Comparison of ENCODE assay signal across 14 cellular contexts in the genomic region with DNA sequence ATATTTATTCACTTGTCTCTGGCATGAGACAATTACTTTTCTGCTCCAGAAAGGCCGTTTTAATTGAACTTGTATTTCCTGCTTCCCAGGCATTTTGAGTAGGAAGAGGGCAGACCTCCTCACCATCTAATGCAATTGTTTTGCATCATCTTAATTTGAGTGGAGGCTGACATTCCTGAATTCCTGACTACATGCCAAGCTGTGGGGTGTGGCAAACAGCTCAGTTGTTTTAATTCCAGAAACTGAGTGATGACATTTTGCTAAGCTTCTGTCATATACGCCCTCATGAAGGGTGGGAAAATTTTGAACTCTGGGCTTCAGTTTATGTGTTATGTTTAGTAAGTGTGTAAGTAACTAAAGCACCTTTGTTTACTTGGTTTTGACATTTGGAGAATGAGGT.
A peak's percentile ranks its signal among the peaks of the same experiment; 100 is the strongest.
DNase-seq lines count a peak whose midpoint lies in the region; ATAC-seq, FAIRE-seq and TF ChIP-seq lines count a peak whose summit lies in the region.
"Had no signal": no experiment of that assay in that cellular context is flagged by ENCODE, and none has a peak within 500 bp of the region (broad histone marks: within the 10 kb centered on the region; RNA-seq: fewer than 3 reads in every experiment).

No MANE protein-coding gene starts in this region.

- H3K36me3 Mint-ChIP-seq in WTC11 = no peaks in the 10 kb centered on the region
- no peaks in the 10 kb centered on the region for H3K36me3 Mint-ChIP-seq in type B pancreatic cell
- H3K36me3 Mint-ChIP-seq: activated naive CD4-positive, alpha-beta T cell treated with anti-CD3 and anti-CD28 coated beads, Interleukin-2, amount 10 ng/mL, durations not matched to agents 7 days and 5 days had no signal

- POLR2A ChIA-PET in WTC11 (lab: Charles Lee) = no interaction called here

- DNase-seq in HCEC 1CT = peak; percentile 52
- DNase-seq in WTC11 (ENCODE audit: low spot score) = no peak
- peak; percentile 20 to 34 for DNase-seq in foreskin fibroblast
- DNase-seq in type B pancreatic cell (ENCODE audit: extremely low spot score, unreplicated experiment) = no peak
- DNase-seq in stimulated activated naive CD8-positive, alpha-beta T cell treated with anti-CD3 and anti-CD28 coated beads, Interleukin-15, amount 100 ng/mL, for 72 hours = no peak
- DNase-seq in D721Med (ENCODE audit: insufficient read length, low spot score) = no peak
- DNase-seq: activated naive CD4-positive, alpha-beta T cell treated with anti-CD3 and anti-CD28 coated beads, Interleukin-2, amount 10 ng/mL, durations not matched to agents 7 days and 5 days; DMS79 treated with DMSO at 0.1 percent for 48 hours; effector memory CD8-positive, alpha-beta T cell; left colon; MV-4-11; occipital lobe had no signal

- no peaks in the 10 kb centered on the region; the same call in 1 of the 2 replicates for H3K27me3 Mint-ChIP-seq in WTC11 (ENCODE audit: low read depth)
- no peaks in the 10 kb centered on the region for H3K27me3 Mint-ChIP-seq in type B pancreatic cell
- no peaks in the 10 kb centered on the region for H3K27me3 Mint-ChIP-seq in stimulated activated naive CD8-positive, alpha-beta T cell treated with anti-CD3 and anti-CD28 coated beads, Interleukin-15, amount 100 ng/mL, for 72 hours
- H3K27me3 Mint-ChIP-seq: activated naive CD4-positive, alpha-beta T cell treated with anti-CD3 and anti-CD28 coated beads, Interleukin-2, amount 10 ng/mL, durations not matched to agents 7 days and 5 days had no signal

- CTCF ChIA-PET in WTC11 (lab: Charles Lee) = no interaction called here

- no peak overlapping the region for H3K4me3 Mint-ChIP-seq in WTC11
- peak overlapping the region; percentile 15 for H3K4me3 Mint-ChIP-seq in type B pancreatic cell
- H3K4me3 Mint-ChIP-seq in stimulated activated naive CD8-positive, alpha-beta T cell treated with anti-CD3 and anti-CD28 coated beads, Interleukin-15, amount 100 ng/mL, for 72 hours = no peak overlapping the region
- H3K4me3 Mint-ChIP-seq: activated naive CD4-positive, alpha-beta T cell treated with anti-CD3 and anti-CD28 coated beads, Interleukin-2, amount 10 ng/mL, durations not matched to agents 7 days and 5 days; effector memory CD8-positive, alpha-beta T cell had no signal

- peak; percentile 74 for ATAC-seq in WTC11
- ATAC-seq in stimulated activated naive CD8-positive, alpha-beta T cell treated with anti-CD3 and anti-CD28 coated beads, Interleukin-15, amount 100 ng/mL, for 72 hours = no peak
- no peak for ATAC-seq in HG03196 (IDR thresholded peaks at IDR 0.05; ENCODE audit: unreplicated experiment)
- ATAC-seq: effector memory CD8-positive, alpha-beta T cell; left colon had no signal

- H3K9me3 Mint-ChIP-seq in WTC11 (no peaks in the 10 kb centered on the region), type B pancreatic cell (no peaks in the 10 kb centered on the region)
- H3K9me3 Mint-ChIP-seq in stimulated activated naive CD8-positive, alpha-beta T cell treated with anti-CD3 and anti-CD28 coated beads, Interleukin-15, amount 100 ng/mL, for 72 hours = no peaks in the 10 kb centered on the region
- H3K9me3 Mint-ChIP-seq: activated naive CD4-positive, alpha-beta T cell treated with anti-CD3 and anti-CD28 coated beads, Interleukin-2, amount 10 ng/mL, durations not matched to agents 7 days and 5 days; effector memory CD8-positive, alpha-beta T cell had no signal

- H3K27ac Mint-ChIP-seq in WTC11 (no peak overlapping the region), type B pancreatic cell (peak overlapping the region; percentile 93)
- no peak overlapping the region for H3K27ac Mint-ChIP-seq in stimulated activated naive CD8-positive, alpha-beta T cell treated with anti-CD3 and anti-CD28 coated beads, Interleukin-15, amount 100 ng/mL, for 72 hours
- H3K27ac Mint-ChIP-seq: activated naive CD4-positive, alpha-beta T cell treated with anti-CD3 and anti-CD28 coated beads, Interleukin-2, amount 10 ng/mL, durations not matched to agents 7 days and 5 days; effector memory CD8-positive, alpha-beta T cell had no signal

- TF ChIP-seq CTCF in WTC11 (IDR thresholded peaks at IDR 0.05) = no peak
- TF ChIP-seq CTCF in foreskin fibroblast (IDR thresholded peaks at IDR 0.05; ENCODE audit: low read depth, low read length) = no peak
- no peak for TF ChIP-seq CTCF in type B pancreatic cell (conservative IDR thresholded peaks at IDR 0.05)
- no peak for TF ChIP-seq CTCF in D721Med (IDR thresholded peaks at IDR 0.05; ENCODE audit: insufficient read depth, missing control alignments)

- FAIRE-seq in D721Med (lab: Jason Lieb, UNC) = no peak

- H3K4me1 Mint-ChIP-seq in WTC11 = peaks cover 10% of the 10 kb centered on the region
- H3K4me1 Mint-ChIP-seq in type B pancreatic cell (ENCODE audit: unreplicated experiment) = peaks cover 16% of the 10 kb centered on the region
- no peaks in the 10 kb centered on the region for H3K4me1 Mint-ChIP-seq in stimulated activated naive CD8-positive, alpha-beta T cell treated with anti-CD3 and anti-CD28 coated beads, Interleukin-15, amount 100 ng/mL, for 72 hours
- H3K4me1 Mint-ChIP-seq: activated naive CD4-positive, alpha-beta T cell treated with anti-CD3 and anti-CD28 coated beads, Interleukin-2, amount 10 ng/mL, durations not matched to agents 7 days and 5 days had no signal

- H3K4me3 ChIP-seq in foreskin fibroblast (ENCODE audit: low read depth in 1 of 2, low read length in 2 of 2) = no peak overlapping the region
- H3K4me3 ChIP-seq: thyroid gland had no signal

TF ChIP-seq in WTC11, 78 proteins besides CTCF, POLR2A, EP300 and RAD21:
- TF ChIP-seq SOX15 (CRISPR knock-in tag; IDR thresholded peaks at IDR 0.05) (no peak), CBFB (CRISPR knock-in tag; IDR thresholded peaks at IDR 0.05; ENCODE audit: low read depth) (no peak), JAZF1 (CRISPR knock-in tag; IDR thresholded peaks at IDR 0.05) (no peak), RORB (CRISPR knock-in tag; IDR thresholded peaks at IDR 0.05) (no peak)
- TF ChIP-seq, protein P1, sequence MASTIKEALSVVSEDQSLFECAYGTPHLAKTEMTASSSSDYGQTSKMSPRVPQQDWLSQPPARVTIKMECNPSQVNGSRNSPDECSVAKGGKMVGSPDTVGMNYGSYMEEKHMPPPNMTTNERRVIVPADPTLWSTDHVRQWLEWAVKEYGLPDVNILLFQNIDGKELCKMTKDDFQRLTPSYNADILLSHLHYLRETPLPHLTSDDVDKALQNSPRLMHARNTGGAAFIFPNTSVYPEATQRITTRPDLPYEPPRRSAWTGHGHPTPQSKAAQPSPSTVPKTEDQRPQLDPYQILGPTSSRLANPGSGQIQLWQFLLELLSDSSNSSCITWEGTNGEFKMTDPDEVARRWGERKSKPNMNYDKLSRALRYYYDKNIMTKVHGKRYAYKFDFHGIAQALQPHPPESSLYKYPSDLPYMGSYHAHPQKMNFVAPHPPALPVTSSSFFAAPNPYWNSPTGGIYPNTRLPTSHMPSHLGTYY (CRISPR knock-in tag; IDR thresholded peaks at IDR 0.05) = no peak

Comparison
In these comparisons a context has a peak if more than half of its experiments do, and no peak if none do; other contexts are left out.
1. DNase-seq: peak in HCEC 1CT (single experiment) and foreskin fibroblast (2 of 2); none in WTC11 (single experiment), type B pancreatic cell (single experiment), stimulated activated naive CD8-positive, alpha-beta T cell treated with anti-CD3 and anti-CD28 coated beads, Interleukin-15, amount 100 ng/mL, for 72 hours (0 of 2) and D721Med (single experiment).